Comparison of ENCODE assay signal across 8 cellular contexts in genomic region chr4:183798249-183798920, GRCh38.
DNase-seq lines count a peak whose midpoint lies in the region; ATAC-seq and TF ChIP-seq lines count a peak whose summit lies in the region.

No MANE protein-coding gene starts in this region.

- peaks cover 61% of the 10 kb centered on the region for H3K27me3 Mint-ChIP-seq in CD8-positive, alpha-beta T cell (ENCODE audit: low read depth)

- ATAC-seq in CD8-positive, alpha-beta T cell = no peak
- no peak for ATAC-seq in GM19395 (IDR thresholded peaks at IDR 0.05; ENCODE audit: unreplicated experiment)

- H4K91ac ChIP-seq in neuronal stem cell (ENCODE audit: low read depth, low read length, poor library complexity) = no peak overlapping the region

- H3K18ac ChIP-seq in neuronal stem cell (ENCODE audit: low read length) = peak overlapping the region; percentile 24

- no peak overlapping the region for H3K27ac ChIP-seq in CD8-positive, alpha-beta T cell (ENCODE audit: low read depth, low read length)
- H3K27ac ChIP-seq in PC-9 = no peak overlapping the region
- H3K27ac ChIP-seq in esophagus (ENCODE audit: low read depth in 2 of 2, low read length in 1 of 2) = peak overlapping the region; percentile 69 to 85
- H3K27ac ChIP-seq in neuronal stem cell (replicated peaks; ENCODE audit: low read length) = no peak overlapping the region
- no peak overlapping the region for H3K27ac ChIP-seq in substantia nigra (ENCODE audit: low read depth, low read length, poor library complexity, severe bottlenecking)

- H4K8ac ChIP-seq in neuronal stem cell (ENCODE audit: low read depth, low read length) = no peak overlapping the region

- no peak overlapping the region for H3K27ac Mint-ChIP-seq in CD8-positive, alpha-beta T cell

- intact Hi-C loops in CD8-positive, alpha-beta T cell (cut with DNase I, micrococcal nuclease) = no loop called here
- intact Hi-C loops in PC-9 (cut with micrococcal nuclease; ENCODE audit: unreplicated experiment) = loop anchor here (2.0 kb wide), 1 partner anchor 78 kb away; no protein-coding TSS in a partner anchor

- 1 to 2% methylated on average over 50 to 62 of the region's 62 CpGs for WGBS in esophagus, 2 donors
- WGBS in neuronal stem cell (ENCODE audit: extremely low coverage in 2 of 2, insufficient read length in 2 of 2, insufficient replicate concordance in 1 of 2), 2 donors = no CpG with 5 or more reads among the region's 62 CpGs

- BruUV-seq in PC-9 (replicated peaks; lab: Mats Ljungman, UMichigan) = no TSS peak

- no peaks in the 10 kb centered on the region for H3K4me1 ChIP-seq in CD8-positive, alpha-beta T cell (ENCODE audit: insufficient read depth, low read length)
- H3K4me1 ChIP-seq in PC-9 (replicated peaks; ENCODE audit: insufficient read depth) = peaks cover 5% of the 10 kb centered on the region; the same call in 1 of the 2 replicates
- H3K4me1 ChIP-seq in esophagus (ENCODE audit: control insufficient read depth in 2 of 2, insufficient read depth in 2 of 2, low read length in 1 of 2) = peaks cover 0 to 2% of the 10 kb centered on the region in 2 donors
- H3K4me1 ChIP-seq in neuronal stem cell (ENCODE audit: control insufficient read depth in 2 of 2, insufficient read depth in 1 of 2, low read depth in 1 of 2, low read length in 2 of 2) = peaks cover 0 to 2% of the 10 kb centered on the region in 2 donors

- H3K4me3 Mint-ChIP-seq in CD8-positive, alpha-beta T cell = peak overlapping the region; percentile 76

- H3K4me3 ChIP-seq in CD8-positive, alpha-beta T cell (ENCODE audit: low read depth, low read length) = peak overlapping the region; percentile 15
- H3K4me3 ChIP-seq in PC-9 (peak overlapping the region; percentile 73), esophagus (ENCODE audit: low read depth in 1 of 2, low read length in 2 of 2) (peak overlapping the region; percentile 67 to 69), neuronal stem cell (ENCODE audit: low read length in 2 of 2) (peak overlapping the region in 1 of 2 donors; percentile 82)

- H3K36me3 ChIP-seq in CD8-positive, alpha-beta T cell (ENCODE audit: insufficient read depth, low read length) = no peaks in the 10 kb centered on the region
- no peaks in the 10 kb centered on the region for H3K36me3 ChIP-seq in PC-9 (ENCODE audit: low read depth)
- H3K36me3 ChIP-seq in esophagus (ENCODE audit: control insufficient read depth in 2 of 2, insufficient read depth in 2 of 2, low read length in 1 of 2) = no peaks in the 10 kb centered on the region
- no peaks in the 10 kb centered on the region for H3K36me3 ChIP-seq in neuronal stem cell (replicated peaks in 1 of 2; ENCODE audit: control insufficient read depth in 2 of 2, insufficient read depth in 2 of 2, low read length in 2 of 2)

- H3K27me3 ChIP-seq in CD8-positive, alpha-beta T cell (ENCODE audit: insufficient read depth, low read length) = peaks cover 11% of the 10 kb centered on the region
- H3K27me3 ChIP-seq in PC-9 (ENCODE audit: insufficient read depth, low read depth) (no peaks in the 10 kb centered on the region), esophagus (ENCODE audit: control insufficient read depth in 1 of 2, insufficient read depth in 2 of 2, low read length in 2 of 2) (no peaks in the 10 kb centered on the region), neuronal stem cell (ENCODE audit: control insufficient read depth in 3 of 3, insufficient read depth in 3 of 3, low read depth in 1 of 3, low read length in 3 of 3) (peaks cover 15 to 77% (median 48%) of the 10 kb centered on the region in 3 experiments)

- H2BK120ac ChIP-seq in neuronal stem cell (ENCODE audit: low read depth, low read length) = no peak overlapping the region

- H3K23ac ChIP-seq in neuronal stem cell (ENCODE audit: low read depth, low read length, poor library complexity) = no peak overlapping the region

- H4K20me1 ChIP-seq in PC-9 (ENCODE audit: insufficient read depth) = no peaks in the 10 kb centered on the region

- no peak for TF ChIP-seq CTCF in CD8-positive, alpha-beta T cell (IDR thresholded peaks at IDR 0.05)
- TF ChIP-seq CTCF in PC-9 (conservative IDR thresholded peaks at IDR 0.05) = no peak

- CTCF ChIA-PET in CD8-positive, alpha-beta T cell (lab: Charles Lee) = no interaction called here
- CTCF ChIA-PET in PC-9 (lab: Charles Lee) = interaction anchor here (0.6 to 0.7 kb wide), 2 partner anchors 33 to 119 kb away, joined by 3 to 4 read pairs; no protein-coding TSS in a partner anchor

- no peaks in the 10 kb centered on the region for H3K79me1 ChIP-seq in neuronal stem cell (ENCODE audit: low read depth, low read length)

- H2BK15ac ChIP-seq in neuronal stem cell (ENCODE audit: low read length) = no peak overlapping the region

- peak overlapping the region; percentile 81 for H3K4me2 ChIP-seq in PC-9
- H3K4me2 ChIP-seq in neuronal stem cell (ENCODE audit: insufficient read depth, low read length, poor library complexity, severe bottlenecking) = peak overlapping the region; percentile 92

- no peaks in the 10 kb centered on the region for H3K9me3 ChIP-seq in CD8-positive, alpha-beta T cell (ENCODE audit: low read length)
- H3K9me3 ChIP-seq in PC-9 (ENCODE audit: insufficient read depth, low read depth) (no peaks in the 10 kb centered on the region), esophagus (ENCODE audit: control insufficient read depth in 2 of 2, insufficient read depth in 1 of 2, low read depth in 1 of 2, low read length in 1 of 2) (peaks cover 0 to under 1% of the 10 kb centered on the region in 2 donors), neuronal stem cell (replicated peaks in 1 of 2; ENCODE audit: control insufficient read depth in 2 of 2, insufficient read depth in 1 of 2, low read depth in 1 of 2, low read length in 2 of 2) (peaks cover 2 to 26% of the 10 kb centered on the region in 2 donors)

- H3F3A ChIP-seq in PC-9 (ENCODE audit: insufficient read depth, low read depth) = peaks cover 5% of the 10 kb centered on the region; the same call in 1 of the 2 replicates

- no peaks in the 10 kb centered on the region for H3K9me2 ChIP-seq in PC-9 (ENCODE audit: insufficient read depth)

- no peak overlapping the region for H3K14ac ChIP-seq in neuronal stem cell (ENCODE audit: low read length)

- no peak overlapping the region for H2BK5ac ChIP-seq in neuronal stem cell (ENCODE audit: low read length)

- no peaks in the 10 kb centered on the region for H3K79me2 ChIP-seq in PC-9 (ENCODE audit: low read depth)

- POLR2A ChIA-PET in CD8-positive, alpha-beta T cell (lab: Charles Lee) = no interaction called here
- POLR2A ChIA-PET in PC-9 (lab: Charles Lee; ENCODE audit: unreplicated experiment) = interaction anchor here (0.6 kb wide), 2 partner anchors 29 to 933 kb away, joined by 3 to 4 read pairs; no protein-coding TSS in a partner anchor

- H3K4ac ChIP-seq in neuronal stem cell (ENCODE audit: low read length) = no peak overlapping the region

- no peak for DNase-seq in CD8-positive, alpha-beta T cell
- DNase-seq in PC-9 (no peak), neuronal stem cell (ENCODE audit: low spot score) (no peak), substantia nigra (lab: John Stamatoyannopoulos, UW) (no peak), epidermal melanocyte (ENCODE audit: insufficient read length, low spot score) (no peak), NCI-H187 treated with DMSO at 0.1 percent for 48 hours (lab: John Stamatoyannopoulos, UW) (no peak)

- H3K4me1 Mint-ChIP-seq in CD8-positive, alpha-beta T cell (ENCODE audit: low read depth) = peaks cover 12% of the 10 kb centered on the region

- H3K9ac ChIP-seq in neuronal stem cell (ENCODE audit: low read depth, low read length, poor library complexity) = no peak overlapping the region

- no peak overlapping the region for H2BK12ac ChIP-seq in neuronal stem cell (ENCODE audit: low read length)

- H3K36me3 Mint-ChIP-seq in CD8-positive, alpha-beta T cell = no peaks in the 10 kb centered on the region

- H2AFZ ChIP-seq in PC-9 (peak overlapping the region; percentile 82), neuronal stem cell (ENCODE audit: low read length) (peak overlapping the region; percentile 94)

- peaks cover 11% of the 10 kb centered on the region for H3K9me3 Mint-ChIP-seq in CD8-positive, alpha-beta T cell

- no peak overlapping the region for H2AK5ac ChIP-seq in neuronal stem cell (ENCODE audit: low read depth, low read length)

Comparison
In these comparisons a context has a peak if more than half of its experiments do, and no peak if none do; other contexts are left out.
1. H3K27ac ChIP-seq: peak in esophagus (2 of 2); none in CD8-positive, alpha-beta T cell (single experiment), PC-9 (single experiment), neuronal stem cell (single experiment) and substantia nigra (single experiment).